In genomic region chr2:34838408-34838807, GRCh38 we compare ENCODE assay signal across 2 cellular contexts.
TF ChIP-seq lines count a peak whose summit lies in the region.

No MANE protein-coding gene starts in this region.

TF ChIP-seq in HepG2, 621 proteins besides CTCF, POLR2A, EP300 and RAD21 (continued from another document):
- TF ChIP-seq ZNF281 (CRISPR knock-in tag; IDR thresholded peaks at IDR 0.05; ENCODE audit: borderline replicate concordance) (no peak), ZNF776 (CRISPR knock-in tag; IDR thresholded peaks at IDR 0.05) (no peak), DMTF1 (CRISPR knock-in tag; IDR thresholded peaks at IDR 0.05) (no peak), ZNF670 (CRISPR knock-in tag; IDR thresholded peaks at IDR 0.05; ENCODE audit: borderline replicate concordance) (no peak), THAP11 (CRISPR knock-in tag; IDR thresholded peaks at IDR 0.05) (no peak), E2F5 (CRISPR knock-in tag; conservative IDR thresholded peaks at IDR 0.05) (no peak), ZNF580 (CRISPR knock-in tag; IDR thresholded peaks at IDR 0.05; ENCODE audit: borderline replicate concordance, low read depth) (no peak)

TF ChIP-seq in HEK293, 187 proteins besides CTCF, POLR2A, EP300 and RAD21 (continued from another document):
- TF ChIP-seq ZNF398 (tag by site-specific recombination; IDR thresholded peaks at IDR 0.05), result no peak
- TF ChIP-seq ZNF645 (tag by site-specific recombination; IDR thresholded peaks at IDR 0.05), result no peak
